Comparison of ENCODE assay signal across 25 cellular contexts in the genomic region with DNA sequence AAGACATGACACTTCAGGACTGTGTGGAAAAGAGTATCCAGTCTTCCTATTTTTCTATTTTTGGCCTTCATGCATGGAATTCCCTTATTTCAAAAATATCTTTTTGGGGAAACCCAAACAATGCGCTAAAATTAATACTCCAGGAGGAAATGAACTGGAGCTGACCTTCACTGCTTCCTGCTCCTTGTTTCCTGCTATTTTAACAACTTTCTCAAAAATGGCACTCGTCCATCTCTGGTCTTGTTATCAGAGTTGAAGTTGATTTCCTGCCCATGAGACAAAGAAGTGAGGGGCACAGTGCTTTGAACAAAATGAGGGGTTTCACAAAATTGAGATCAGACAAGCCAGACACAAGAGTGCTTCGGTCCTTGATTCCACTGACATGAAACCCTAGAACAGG.
DNase-seq lines count a peak whose midpoint lies in the region; ATAC-seq and TF ChIP-seq lines count a peak whose summit lies in the region.
"Had no signal": no experiment of that assay in that cellular context is flagged by ENCODE, and none has a peak within 500 bp of the region (broad histone marks: within the 10 kb centered on the region; RNA-seq: fewer than 3 reads in every experiment).

No MANE protein-coding gene starts in this region.

- no peaks in the 10 kb centered on the region for H3K36me3 Mint-ChIP-seq in activated naive CD4-positive, alpha-beta T cell treated with anti-CD3 and anti-CD28 coated beads, Interleukin-2, amount 10 ng/mL, durations not matched to agents 7 days and 5 days
- H3K36me3 Mint-ChIP-seq in GM23338 (ENCODE audit: low read depth), result no peaks in the 10 kb centered on the region
- H3K36me3 Mint-ChIP-seq: CD4-positive, CD25-positive, alpha-beta regulatory T cell had no signal

- H3F3A ChIP-seq in GM23338 (replicated peaks; ENCODE audit: low read depth), result no peaks in the 10 kb centered on the region

- H3K4me3 ChIP-seq in GM23338, result no peak overlapping the region
- H3K4me3 ChIP-seq: K562, SJCRH30 had no signal

- no peaks in the 10 kb centered on the region for H3K36me3 ChIP-seq in GM23338 (ENCODE audit: insufficient read depth)
- H3K36me3 ChIP-seq: BE2C, SJCRH30 had no signal

- no peak overlapping the region for H3K4me3 Mint-ChIP-seq in activated naive CD4-positive, alpha-beta T cell treated with anti-CD3 and anti-CD28 coated beads, Interleukin-2, amount 10 ng/mL, durations not matched to agents 7 days and 5 days
- H3K4me3 Mint-ChIP-seq in GM23338, result no peak overlapping the region
- H3K4me3 Mint-ChIP-seq: CD4-positive, CD25-positive, alpha-beta regulatory T cell had no signal

- no peaks in the 10 kb centered on the region for H3K79me2 ChIP-seq in GM23338 (replicated peaks; ENCODE audit: insufficient read depth)

- peak overlapping the region; percentile 28 for H3K27ac Mint-ChIP-seq in activated naive CD4-positive, alpha-beta T cell treated with anti-CD3 and anti-CD28 coated beads, Interleukin-2, amount 10 ng/mL, durations not matched to agents 7 days and 5 days
- H3K27ac Mint-ChIP-seq in GM23338, result no peak overlapping the region
- H3K27ac Mint-ChIP-seq: CD4-positive, CD25-positive, alpha-beta regulatory T cell had no signal

- no peak for ATAC-seq in GM23338
- ATAC-seq: K562, PC-3 had no signal

- no peak for TF ChIP-seq CTCF in GM23338 (conservative IDR thresholded peaks at IDR 0.05; ENCODE audit: low read depth in 2 of 2)

- H3K9me2 ChIP-seq in GM23338 (ENCODE audit: insufficient read depth), result no peaks in the 10 kb centered on the region; the same call in 1 of the 2 replicates

- H3K4me2 ChIP-seq in GM23338, result no peak overlapping the region

- no peak for DNase-seq in activated naive CD4-positive, alpha-beta T cell treated with anti-CD3 and anti-CD28 coated beads, Interleukin-2, amount 10 ng/mL, durations not matched to agents 7 days and 5 days
- DNase-seq in activated naive CD4-positive, alpha-beta T cell treated with Interleukin-2 at 50 U/mL for 16 hours, result no peak
- DNase-seq in GM23338 (ENCODE audit: low spot score) (no peak), dermis microvascular lymphatic vessel endothelial cell (ENCODE audit: low read depth in 2 of 2) (peak; percentile 56 to 75), lung microvascular endothelial cell (ENCODE audit: low read depth in 2 of 2) (peak; percentile 65 to 76), 8988T (no peak), kidney glomerular epithelial cell (lab: John Stamatoyannopoulos, UW) (no peak)
- no peak for DNase-seq in stimulated activated CD4-positive, alpha-beta T cell treated with anti-CD3 and anti-CD28 coated beads, Interleukin-4, amount 100 ng/mL, for 24 hours
- DNase-seq: ACHN; BE2C; CD4-positive, CD25-positive, alpha-beta regulatory T cell; DMS153; H7; Kasumi-1; NCI-H1105 treated with DMSO at 0.1 percent for 48 hours; NCI-H146; NCI-H1930; NCI-H2107; NCI-H446; NCI-H524 treated with DMSO at 0.1 percent for 48 hours; NCI-H774; PC-3; SJCRH30 had no signal

- no peaks in the 10 kb centered on the region for H3K4me1 Mint-ChIP-seq in activated naive CD4-positive, alpha-beta T cell treated with anti-CD3 and anti-CD28 coated beads, Interleukin-2, amount 10 ng/mL, durations not matched to agents 7 days and 5 days
- H3K4me1 Mint-ChIP-seq in GM23338, result no peaks in the 10 kb centered on the region
- H3K4me1 Mint-ChIP-seq: CD4-positive, CD25-positive, alpha-beta regulatory T cell had no signal

- H3K4me1 ChIP-seq in GM23338 (ENCODE audit: insufficient read depth), result no peaks in the 10 kb centered on the region

- CTCF ChIA-PET in activated naive CD4-positive, alpha-beta T cell treated with anti-CD3 and anti-CD28 coated beads, Interleukin-2, amount 10 ng/mL, durations not matched to agents 7 days and 5 days (lab: Charles Lee), result no interaction called here

- peaks cover 7% of the 10 kb centered on the region for H3K27me3 Mint-ChIP-seq in activated naive CD4-positive, alpha-beta T cell treated with anti-CD3 and anti-CD28 coated beads, Interleukin-2, amount 10 ng/mL, durations not matched to agents 7 days and 5 days
- no peaks in the 10 kb centered on the region for H3K27me3 Mint-ChIP-seq in GM23338 (ENCODE audit: insufficient read depth, low read depth, poor library complexity)

- no peaks in the 10 kb centered on the region for H3K27me3 ChIP-seq in GM23338 (ENCODE audit: insufficient read depth)
- H3K27me3 ChIP-seq: BE2C, SJCRH30 had no signal

- H2AFZ ChIP-seq in GM23338, result peak overlapping the region; percentile 48; the same call in 1 of the 2 replicates

- peaks cover 2% of the 10 kb centered on the region for H3K9me3 Mint-ChIP-seq in activated naive CD4-positive, alpha-beta T cell treated with anti-CD3 and anti-CD28 coated beads, Interleukin-2, amount 10 ng/mL, durations not matched to agents 7 days and 5 days
- no peaks in the 10 kb centered on the region for H3K9me3 Mint-ChIP-seq in GM23338

- H3K27ac ChIP-seq in GM23338 (ENCODE audit: low read depth), result no peak overlapping the region
- H3K27ac ChIP-seq: 22Rv1, SJCRH30 had no signal

- H4K20me1 ChIP-seq in GM23338 (replicated peaks; ENCODE audit: insufficient read depth), result no peaks in the 10 kb centered on the region

TF ChIP-seq in GM23338, 12 proteins besides CTCF, POLR2A, EP300 and RAD21 (continues in another document):
- TF ChIP-seq, protein P1, sequence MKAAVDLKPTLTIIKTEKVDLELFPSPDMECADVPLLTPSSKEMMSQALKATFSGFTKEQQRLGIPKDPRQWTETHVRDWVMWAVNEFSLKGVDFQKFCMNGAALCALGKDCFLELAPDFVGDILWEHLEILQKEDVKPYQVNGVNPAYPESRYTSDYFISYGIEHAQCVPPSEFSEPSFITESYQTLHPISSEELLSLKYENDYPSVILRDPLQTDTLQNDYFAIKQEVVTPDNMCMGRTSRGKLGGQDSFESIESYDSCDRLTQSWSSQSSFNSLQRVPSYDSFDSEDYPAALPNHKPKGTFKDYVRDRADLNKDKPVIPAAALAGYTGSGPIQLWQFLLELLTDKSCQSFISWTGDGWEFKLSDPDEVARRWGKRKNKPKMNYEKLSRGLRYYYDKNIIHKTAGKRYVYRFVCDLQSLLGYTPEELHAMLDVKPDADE (IDR thresholded peaks at IDR 0.05), result no peak
- no peak for TF ChIP-seq EZH2phosphoT487 (IDR thresholded peaks at IDR 0.05; ENCODE audit: unreplicated experiment)
- no peak for TF ChIP-seq JUNB (IDR thresholded peaks at IDR 0.05; ENCODE audit: unreplicated experiment)
- TF ChIP-seq NANOG (IDR thresholded peaks at IDR 0.05; ENCODE audit: borderline replicate concordance), result no peak
- no peak for TF ChIP-seq ZNF331 (CRISPR knock-in tag; IDR thresholded peaks at IDR 0.05; ENCODE audit: low read depth)
- no peak for TF ChIP-seq EZH2 (IDR thresholded peaks at IDR 0.05; ENCODE audit: low read depth, unreplicated experiment)
- no peak for TF ChIP-seq POLR2AphosphoS5 (IDR thresholded peaks at IDR 0.05; ENCODE audit: low read depth)

Comparison
In these comparisons a context has a peak if more than half of its experiments do, and no peak if none do; other contexts are left out.
1. DNase-seq: peak in dermis microvascular lymphatic vessel endothelial cell (2 of 2) and lung microvascular endothelial cell (2 of 2); none in activated naive CD4-positive, alpha-beta T cell treated with anti-CD3 and anti-CD28 coated beads, Interleukin-2, amount 10 ng/mL, durations not matched to agents 7 days and 5 days (single experiment), activated naive CD4-positive, alpha-beta T cell treated with Interleukin-2 at 50 U/mL for 16 hours (single experiment), GM23338 (single experiment), stimulated activated CD4-positive, alpha-beta T cell treated with anti-CD3 and anti-CD28 coated beads, Interleukin-4, amount 100 ng/mL, for 24 hours (single experiment), 8988T (single experiment) and kidney glomerular epithelial cell (single experiment).